8 cellular contexts compared by ENCODE assay signal in the genomic region with DNA sequence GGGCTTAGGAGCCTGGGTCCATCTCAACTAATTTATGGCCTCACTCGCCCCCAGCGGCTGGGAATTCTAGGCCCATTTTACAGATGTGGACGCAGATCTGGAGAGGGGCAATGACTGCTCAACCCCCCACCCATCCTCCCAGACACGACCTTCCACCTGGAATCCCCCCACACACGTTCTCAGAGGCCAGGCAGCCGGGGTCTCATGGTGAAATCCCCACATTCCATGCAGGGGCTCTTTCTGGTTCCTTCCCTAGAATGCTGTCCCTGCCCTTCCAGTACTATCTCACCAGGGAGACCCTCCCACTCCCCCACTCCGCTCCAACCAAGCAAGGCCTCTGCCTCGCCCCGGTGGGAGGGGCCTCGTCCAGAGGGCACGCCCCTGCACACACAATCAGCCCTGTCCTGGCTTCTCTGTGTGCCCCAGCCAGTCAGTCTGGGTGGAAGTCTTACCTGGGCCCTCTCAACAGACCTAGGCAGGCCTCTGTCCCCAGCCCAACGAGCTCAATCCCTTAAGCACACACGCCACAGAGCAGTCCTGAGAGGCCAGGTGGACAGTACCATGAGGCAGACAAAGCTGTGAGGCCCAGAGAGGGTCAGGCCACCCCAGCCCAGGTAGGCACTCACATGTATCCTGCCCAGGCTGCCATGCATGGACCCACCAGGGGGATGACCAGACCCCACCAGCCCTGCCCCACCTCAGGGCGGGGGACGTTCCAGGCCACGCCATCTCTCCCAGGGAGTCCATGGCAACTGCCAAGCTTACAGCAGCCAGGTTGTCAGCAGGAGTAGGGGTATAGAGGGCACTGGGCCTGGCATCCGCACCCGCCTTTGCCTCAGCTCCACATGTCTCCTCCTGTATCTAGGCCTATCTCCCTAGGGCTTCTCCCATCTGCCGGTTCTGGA. TPM values are rescaled to one million over a fixed set of nuclear protein-coding genes. Genes with fewer than 3 reads are reported as not detected.
DNase-seq lines count a peak whose midpoint lies in the region; ATAC-seq lines count a peak whose summit lies in the region.

No MANE protein-coding gene starts in this region.

- peaks cover 14% of the 10 kb centered on the region for H3K4me1 Mint-ChIP-seq in activated T-helper 1 cell treated with anti-CD3 and anti-CD28 coated beads, Interleukin-12 subunit alpha, Interleukin-12 subunit beta, Interleukin-2, Interleukin-4 antibody, amounts not matched to agents 30 ng/mL and 10 ng/mL and 1 ng/mL, durations not matched to agents 14 hours and 24 hours and 36 hours (ENCODE audit: low read depth)
- H3K4me1 Mint-ChIP-seq in stimulated activated naive B cell treated with anti-CD40 and anti-IgM and Interleukin-4, amounts not matched to agents 10 μg/mL and 1 μg/mL and 100 μg/mL, for 72 hours = peaks cover 15 to 17% of the 10 kb centered on the region in 2 donors

- no peaks in the 10 kb centered on the region for H3K9me3 Mint-ChIP-seq in activated T-helper 1 cell treated with anti-CD3 and anti-CD28 coated beads, Interleukin-12 subunit alpha, Interleukin-12 subunit beta, Interleukin-2, Interleukin-4 antibody, amounts not matched to agents 30 ng/mL and 10 ng/mL and 1 ng/mL, durations not matched to agents 14 hours and 24 hours and 36 hours
- H3K9me3 Mint-ChIP-seq in stimulated activated naive B cell treated with anti-CD40 and anti-IgM and Interleukin-4, amounts not matched to agents 10 μg/mL and 1 μg/mL and 100 μg/mL, for 72 hours = no peaks in the 10 kb centered on the region

- intact Hi-C loops in Right ventricle myocardium inferior (cut with DNase I) = loop anchor here (5.0 kb wide), 1 partner anchor 59 kb away; no protein-coding TSS in a partner anchor
- intact Hi-C loops in cardiac septum (cut with DNase I) = loop anchor here (10.0 kb wide), 1 partner anchor 276 kb away; no protein-coding TSS in a partner anchor
- intact Hi-C loops in activated T-helper 1 cell treated with anti-CD3 and anti-CD28 coated beads, Interleukin-12 subunit alpha, Interleukin-12 subunit beta, Interleukin-2, Interleukin-4 antibody, amounts not matched to agents 30 ng/mL and 10 ng/mL and 1 ng/mL, durations not matched to agents 14 hours and 24 hours and 36 hours (cut with micrococcal nuclease) = loop anchor here (1.0 to 2.0 kb wide), 4 partner anchors 13 to 546 kb away; a partner anchor contains a TSS

- no peaks in the 10 kb centered on the region for H3K27me3 Mint-ChIP-seq in activated T-helper 1 cell treated with anti-CD3 and anti-CD28 coated beads, Interleukin-12 subunit alpha, Interleukin-12 subunit beta, Interleukin-2, Interleukin-4 antibody, amounts not matched to agents 30 ng/mL and 10 ng/mL and 1 ng/mL, durations not matched to agents 14 hours and 24 hours and 36 hours (ENCODE audit: insufficient read depth)
- peaks cover 18 to 20% of the 10 kb centered on the region in 2 donors for H3K27me3 Mint-ChIP-seq in stimulated activated naive B cell treated with anti-CD40 and anti-IgM and Interleukin-4, amounts not matched to agents 10 μg/mL and 1 μg/mL and 100 μg/mL, for 72 hours

- DNase-seq in Right ventricle myocardium inferior (ENCODE audit: missing footprints) (peak; percentile 64), cardiac septum (ENCODE audit: low spot score) (no peak), NCI-H345 (lab: John Stamatoyannopoulos, UW) (no peak)
- no peak for DNase-seq in activated T-helper 1 cell treated with anti-CD3 and anti-CD28 coated beads, Interleukin-12 subunit alpha, Interleukin-12 subunit beta, Interleukin-2, Interleukin-4 antibody, amounts not matched to agents 30 ng/mL and 10 ng/mL and 1 ng/mL, durations not matched to agents 14 hours and 24 hours and 36 hours (ENCODE audit: low spot score)
- no peak for DNase-seq in stimulated activated naive B cell treated with anti-CD40 and anti-IgM and Interleukin-4, amounts not matched to agents 10 μg/mL and 1 μg/mL and 100 μg/mL, for 72 hours

- peak overlapping the region; percentile 84 for H3K4me3 Mint-ChIP-seq in activated T-helper 1 cell treated with anti-CD3 and anti-CD28 coated beads, Interleukin-12 subunit alpha, Interleukin-12 subunit beta, Interleukin-2, Interleukin-4 antibody, amounts not matched to agents 30 ng/mL and 10 ng/mL and 1 ng/mL, durations not matched to agents 14 hours and 24 hours and 36 hours
- peak overlapping the region; percentile 84 to 86 for H3K4me3 Mint-ChIP-seq in stimulated activated naive B cell treated with anti-CD40 and anti-IgM and Interleukin-4, amounts not matched to agents 10 μg/mL and 1 μg/mL and 100 μg/mL, for 72 hours

- peak; percentile 40 for ATAC-seq in Right ventricle myocardium inferior
- ATAC-seq in stimulated activated naive B cell treated with anti-CD40 and anti-IgM and Interleukin-4, amounts not matched to agents 10 μg/mL and 1 μg/mL and 100 μg/mL, for 72 hours (replicated peaks) = no peak
- ATAC-seq in HG03280 (IDR thresholded peaks at IDR 0.05; ENCODE audit: unreplicated experiment) = no peak
- ATAC-seq in HG03565 (IDR thresholded peaks at IDR 0.05; ENCODE audit: unreplicated experiment) = no peak

- peak overlapping the region; percentile 69 for H3K4me3 ChIP-seq in iPS-11a (ENCODE audit: low read depth, low read length)

- peak overlapping the region; percentile 72 for H3K27ac Mint-ChIP-seq in activated T-helper 1 cell treated with anti-CD3 and anti-CD28 coated beads, Interleukin-12 subunit alpha, Interleukin-12 subunit beta, Interleukin-2, Interleukin-4 antibody, amounts not matched to agents 30 ng/mL and 10 ng/mL and 1 ng/mL, durations not matched to agents 14 hours and 24 hours and 36 hours
- H3K27ac Mint-ChIP-seq in stimulated activated naive B cell treated with anti-CD40 and anti-IgM and Interleukin-4, amounts not matched to agents 10 μg/mL and 1 μg/mL and 100 μg/mL, for 72 hours = peak overlapping the region; percentile 66

- no peaks in the 10 kb centered on the region for H3K36me3 Mint-ChIP-seq in activated T-helper 1 cell treated with anti-CD3 and anti-CD28 coated beads, Interleukin-12 subunit alpha, Interleukin-12 subunit beta, Interleukin-2, Interleukin-4 antibody, amounts not matched to agents 30 ng/mL and 10 ng/mL and 1 ng/mL, durations not matched to agents 14 hours and 24 hours and 36 hours (ENCODE audit: low read depth)
- H3K36me3 Mint-ChIP-seq in stimulated activated naive B cell treated with anti-CD40 and anti-IgM and Interleukin-4, amounts not matched to agents 10 μg/mL and 1 μg/mL and 100 μg/mL, for 72 hours = peaks cover 5 to 8% of the 10 kb centered on the region in 2 donors

RNA-seq across cellular contexts. Expression of a gene that starts 1.3 kb away (rescaled TPM):
- total RNA-seq in Right ventricle myocardium inferior = 148 TPM
- 137 TPM for total RNA-seq in cardiac septum
- total RNA-seq in activated T-helper 1 cell treated with anti-CD3 and anti-CD28 coated beads, Interleukin-12 subunit alpha, Interleukin-12 subunit beta, Interleukin-2, Interleukin-4 antibody, amounts not matched to agents 30 ng/mL and 10 ng/mL and 1 ng/mL, durations not matched to agents 14 hours and 24 hours and 36 hours = 13.4 TPM in 2 replicates
